In genomic region chr1:59026472-59026948, GRCh38 we compare ENCODE assay signal across 9 cellular contexts.
A peak's percentile ranks its signal among the peaks of the same experiment; 100 is the strongest.
DNase-seq lines count a peak whose midpoint lies in the region; ATAC-seq and TF ChIP-seq lines count a peak whose summit lies in the region.
"Had no signal": no experiment of that assay in that cellular context is flagged by ENCODE, and none has a peak within 500 bp of the region (broad histone marks: within the 10 kb centered on the region; RNA-seq: fewer than 3 reads in every experiment).

No MANE protein-coding gene starts in this region.

- H3K9me3 ChIP-seq in parathyroid adenoma (ENCODE audit: control insufficient read depth, low read length) = no peaks in the 10 kb centered on the region
- no peaks in the 10 kb centered on the region for H3K9me3 ChIP-seq in right lobe of liver

- peak; percentile 30 for ATAC-seq in GM18517 (IDR thresholded peaks at IDR 0.05; ENCODE audit: unreplicated experiment)
- peak; percentile 27 for ATAC-seq in HG02884 (IDR thresholded peaks at IDR 0.05; ENCODE audit: unreplicated experiment)
- ATAC-seq in right lobe of liver = no peak

- no peaks in the 10 kb centered on the region for H3K36me3 ChIP-seq in parathyroid adenoma (ENCODE audit: control insufficient read depth, insufficient read depth, low read length)
- H3K36me3 ChIP-seq in right lobe of liver = no peaks in the 10 kb centered on the region

- H3K27me3 ChIP-seq in parathyroid adenoma (ENCODE audit: control insufficient read depth, insufficient read depth, low read length) = no peaks in the 10 kb centered on the region
- H3K27me3 ChIP-seq in right lobe of liver = no peaks in the 10 kb centered on the region

- H3K36me3 Mint-ChIP-seq in T-helper 2 cell treated with Interferon-gamma antibody and Interleukin-4, amounts not matched to agents 5 μg/mL and 100 μg/mL, for 36 hours (ENCODE audit: low read depth) = peaks cover 10% of the 10 kb centered on the region

- H3K27ac ChIP-seq in parathyroid adenoma (peak overlapping the region; percentile 65), right lobe of liver (no peak overlapping the region)

- H2AFZ ChIP-seq in parathyroid adenoma = no peak overlapping the region

- no peak for TF ChIP-seq POLR2A in right lobe of liver (IDR thresholded peaks at IDR 0.05)

- intact Hi-C loops in right lobe of liver (cut with DNase I) = no loop called here

- H3K79me2 ChIP-seq in parathyroid adenoma = no peaks in the 10 kb centered on the region

- peak overlapping the region; percentile 92 for H3K27ac Mint-ChIP-seq in T-helper 2 cell treated with Interferon-gamma antibody and Interleukin-4, amounts not matched to agents 5 μg/mL and 100 μg/mL, for 36 hours

- H3K4me1 ChIP-seq in parathyroid adenoma (peaks cover 12% of the 10 kb centered on the region), right lobe of liver (peaks cover 0 to 5% (median 0%) of the 10 kb centered on the region in 4 donors)

- TF ChIP-seq CTCF in parathyroid adenoma (IDR thresholded peaks at IDR 0.05) = no peak
- TF ChIP-seq CTCF in right lobe of liver (IDR thresholded peaks at IDR 0.05) = no peak

- no peak overlapping the region for H3K9ac ChIP-seq in parathyroid adenoma

- H3K4me3 Mint-ChIP-seq in T-helper 2 cell treated with Interferon-gamma antibody and Interleukin-4, amounts not matched to agents 5 μg/mL and 100 μg/mL, for 36 hours = peak overlapping the region; percentile 44

- H3K9me3 Mint-ChIP-seq in T-helper 2 cell treated with Interferon-gamma antibody and Interleukin-4, amounts not matched to agents 5 μg/mL and 100 μg/mL, for 36 hours = no peaks in the 10 kb centered on the region

- H3K4me2 ChIP-seq in parathyroid adenoma (ENCODE audit: low read length) = no peak overlapping the region

- H3K4me3 ChIP-seq in parathyroid adenoma (ENCODE audit: low read depth, low read length) = no peak overlapping the region
- no peak overlapping the region for H3K4me3 ChIP-seq in right lobe of liver

- peak; percentile 46 for DNase-seq in T-helper 2 cell treated with Interferon-gamma antibody and Interleukin-4, amounts not matched to agents 5 μg/mL and 100 μg/mL, for 36 hours (ENCODE audit: low spot score)
- DNase-seq in ureter (ENCODE audit: low spot score) = no peak
- DNase-seq in cerebellum (ENCODE audit: low spot score) = no peak
- no peak for DNase-seq in HK-2 (ENCODE audit: unreplicated experiment)
- no peak for DNase-seq in right lobe of liver
- DNase-seq: NCI-H2081 treated with DMSO at 0.1 percent for 48 hours had no signal

- H3K4me1 Mint-ChIP-seq in T-helper 2 cell treated with Interferon-gamma antibody and Interleukin-4, amounts not matched to agents 5 μg/mL and 100 μg/mL, for 36 hours (ENCODE audit: low read depth) = peaks cover 36% of the 10 kb centered on the region

- WGBS in right lobe of liver (ENCODE audit: insufficient coverage, low coverage, low lambda C conversion rate, missing lambda C conversion rate) = 93% methylated on average over 6 of the region's 6 CpGs

- no peaks in the 10 kb centered on the region for H3K27me3 Mint-ChIP-seq in T-helper 2 cell treated with Interferon-gamma antibody and Interleukin-4, amounts not matched to agents 5 μg/mL and 100 μg/mL, for 36 hours (ENCODE audit: low read depth)

Comparison
In these comparisons a context has a peak if more than half of its experiments do, and no peak if none do; other contexts are left out.
1. ATAC-seq: peak in GM18517 (single experiment) and HG02884 (single experiment); none in right lobe of liver (0 of 4).